In the genomic region with DNA sequence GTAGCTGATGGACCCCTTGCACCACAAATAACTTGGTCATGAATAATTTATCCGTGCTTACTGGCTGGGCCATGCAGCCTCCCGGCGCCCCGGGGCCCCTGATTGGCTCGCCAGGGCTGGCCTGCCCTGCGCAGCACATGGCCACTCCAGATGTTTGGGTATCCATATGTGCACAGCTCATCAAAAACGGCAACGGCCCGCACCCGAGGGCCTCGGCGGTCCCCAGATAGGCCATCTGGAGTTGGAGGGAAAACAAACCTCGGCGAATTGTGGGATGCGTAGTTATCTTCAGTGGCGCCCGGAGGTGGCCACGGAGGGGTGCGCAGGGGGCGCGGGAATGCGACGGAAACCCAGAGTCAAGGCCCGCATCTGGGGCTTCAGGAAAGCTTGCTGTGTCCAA, we compare ENCODE assay signal across 31 cellular contexts.
"Had no signal": no experiment of that assay in that cellular context is flagged by ENCODE, and none has a peak within 500 bp of the region (broad histone marks: within the 10 kb centered on the region; RNA-seq: fewer than 3 reads in every experiment).

No MANE protein-coding gene starts in this region.

- ATAC-seq: activated CD4-positive, CD25-positive, alpha-beta regulatory T cell treated with anti-CD3 and anti-CD28 coated beads, Interleukin-2, amount 50 U/mL, for 24 hours; activated CD8-positive, alpha-beta T cell treated with anti-CD3 and anti-CD28 coated beads for 36 hours; activated T-cell treated with anti-CD3 and anti-CD28 coated beads, Interleukin-2, amount 50 U/mL, for 4 hours; activated T-helper 17 cell treated with anti-CD3 and anti-CD28 coated beads, Interleukin-2, amount 50 U/mL, for 72 hours; body of pancreas; esophagus mucosa; foreskin keratinocyte; gastrocnemius medialis; T-helper 17 cell had no signal

- H3K4me1 ChIP-seq: body of pancreas, breast epithelium, colonic mucosa, foreskin keratinocyte, gastrocnemius medialis had no signal

- H3K27me3 ChIP-seq: body of pancreas, breast epithelium, colonic mucosa, gastrocnemius medialis had no signal

- DNase-seq: activated B cell treated with CpG ODN at 0.5 μM for 24 hours; activated CD4-positive, alpha-beta T cell treated with anti-CD3 and anti-CD28 coated beads for 48 hours; activated CD4-positive, alpha-beta T cell treated with anti-CD3 and anti-CD28 coated beads, Interleukin-2, amount 50 U/mL, for 1 hour; activated CD4-positive, alpha-beta T cell treated with anti-CD3 and anti-CD28 coated beads, Interleukin-2, amount 50 U/mL, for 48 hours; activated CD8-positive, alpha-beta memory T cell treated with anti-CD3 and anti-CD28 coated beads for 24 hours; activated CD8-positive, alpha-beta T cell treated with anti-CD3 and anti-CD28 coated beads for 36 hours; activated effector memory CD4-positive, alpha-beta T cell treated with Interleukin-2 at 50 U/mL for 16 hours; activated gamma-delta T cell treated with Interleukin-2 at 50 U/mL for 16 hours; activated naive CD4-positive, alpha-beta T cell treated with anti-CD3 and anti-CD28 coated beads, Interleukin-2, amount 50 U/mL, for 16 hours; activated naive CD4-positive, alpha-beta T cell treated with Interleukin-2 at 50 U/mL for 16 hours; activated T-cell treated with anti-CD3 and anti-CD28 coated beads, Interleukin-2, amount 50 U/mL, for 4 hours; amniotic stem cell; aorta; body of pancreas; central memory CD4-positive, alpha-beta T cell; cerebellar nuclear complex; colonic mucosa; effector CD8-positive, alpha-beta T cell; foreskin keratinocyte; gastrocnemius medialis; T-helper 1 cell; T-helper 17 cell; T1000; WERI-Rb-1 had no signal

- H3K27ac ChIP-seq: body of pancreas, breast epithelium, cardiac muscle cell, colonic mucosa, foreskin keratinocyte, gastrocnemius medialis, WERI-Rb-1 had no signal

- H3K27ac Mint-ChIP-seq: activated B cell treated with CpG ODN at 0.5 μM for 24 hours; activated CD8-positive, alpha-beta T cell treated with anti-CD3 and anti-CD28 coated beads for 36 hours; activated naive CD8-positive, alpha-beta T cell; activated T-helper 17 cell treated with anti-CD3 and anti-CD28 coated beads, Interleukin-2, amount 50 U/mL, for 72 hours; T-helper 17 cell; T-helper 2 cell treated with Interferon-gamma antibody and Interleukin-4, amounts not matched to agents 5 μg/mL and 100 μg/mL, for 36 hours had no signal

- H3K9me3 ChIP-seq: body of pancreas, breast epithelium, colonic mucosa, gastrocnemius medialis had no signal

- H3K9me3 Mint-ChIP-seq: activated B cell treated with CpG ODN at 0.5 μM for 24 hours; activated CD8-positive, alpha-beta T cell treated with anti-CD3 and anti-CD28 coated beads for 36 hours; activated T-cell treated with anti-CD3 and anti-CD28 coated beads, Interleukin-2, amount 50 U/mL, for 4 hours; activated T-helper 17 cell treated with anti-CD3 and anti-CD28 coated beads, Interleukin-2, amount 50 U/mL, for 72 hours; T-helper 2 cell treated with Interferon-gamma antibody and Interleukin-4, amounts not matched to agents 5 μg/mL and 100 μg/mL, for 36 hours had no signal

- H3K4me3 Mint-ChIP-seq: activated B cell treated with CpG ODN at 0.5 μM for 24 hours; activated CD8-positive, alpha-beta T cell treated with anti-CD3 and anti-CD28 coated beads for 36 hours; activated naive CD8-positive, alpha-beta T cell; activated T-cell treated with anti-CD3 and anti-CD28 coated beads, Interleukin-2, amount 50 U/mL, for 4 hours; activated T-helper 17 cell treated with anti-CD3 and anti-CD28 coated beads, Interleukin-2, amount 50 U/mL, for 72 hours; T-helper 17 cell; T-helper 2 cell treated with Interferon-gamma antibody and Interleukin-4, amounts not matched to agents 5 μg/mL and 100 μg/mL, for 36 hours had no signal

- H3K4me1 Mint-ChIP-seq: activated T-helper 17 cell treated with anti-CD3 and anti-CD28 coated beads, Interleukin-2, amount 50 U/mL, for 72 hours had no signal

- H3K36me3 ChIP-seq: breast epithelium, cardiac muscle cell, colonic mucosa, gastrocnemius medialis, WERI-Rb-1 had no signal

- H3K4me3 ChIP-seq: body of pancreas, breast epithelium, cardiac muscle cell, colonic mucosa, gastrocnemius medialis had no signal

- H3K27me3 Mint-ChIP-seq: activated naive CD8-positive, alpha-beta T cell; activated T-helper 17 cell treated with anti-CD3 and anti-CD28 coated beads, Interleukin-2, amount 50 U/mL, for 72 hours had no signal

- H3K36me3 Mint-ChIP-seq: activated naive CD8-positive, alpha-beta T cell had no signal
